In genomic region chr22:37955825-37956397, GRCh38 we compare ENCODE assay signal across 15 cellular contexts. TPM values are rescaled to one million over a fixed set of nuclear protein-coding genes. Genes with fewer than 3 reads are reported as not detected.
"Had no signal": no experiment of that assay in that cellular context is flagged by ENCODE, and none has a peak within 500 bp of the region (broad histone marks: within the 10 kb centered on the region; RNA-seq: fewer than 3 reads in every experiment).

No MANE protein-coding gene starts in this region.

RNA-seq across cellular contexts. Expression of gene C22orf23, which starts 2.5 kb away (rescaled TPM):
- total RNA-seq: activated naive CD4-positive, alpha-beta T cell treated with anti-CD3 and anti-CD28 coated beads for 36 hours; activated naive CD4-positive, alpha-beta T cell treated with anti-CD3 and anti-CD28 coated beads, Interleukin-2, amount 50 U/mL, for 72 hours; activated naive CD8-positive, alpha-beta T cell treated with anti-CD3 and anti-CD28 coated beads, Interleukin-2, amount 10 ng/mL, durations not matched to agents 7 days and 5 days; activated T-helper 1 cell treated with anti-CD3 and anti-CD28 coated beads, Interleukin-12 subunit alpha, Interleukin-12 subunit beta, Interleukin-2, Interleukin-4 antibody, amounts not matched to agents 30 ng/mL and 10 ng/mL and 1 ng/mL, durations not matched to agents 14 hours and 24 hours and 36 hours; activated T-helper 2 cell treated with anti-CD3 and anti-CD28 coated beads, Interferon-gamma antibody, Interleukin-2, Interleukin-4, amounts not matched to agents 10 μg/mL and 5 μg/mL and 100 μg/mL, durations not matched to agents 14 hours and 24 hours and 36 hours; aorta; ascending aorta; astrocyte; body of pancreas; bronchial epithelial cell had no signal

RNA-seq across cellular contexts. Expression of gene SOX10, which starts 28.4 kb away (rescaled TPM):
- total RNA-seq: activated naive CD4-positive, alpha-beta T cell treated with anti-CD3 and anti-CD28 coated beads for 36 hours; activated naive CD4-positive, alpha-beta T cell treated with anti-CD3 and anti-CD28 coated beads, Interleukin-2, amount 50 U/mL, for 72 hours; activated naive CD8-positive, alpha-beta T cell treated with anti-CD3 and anti-CD28 coated beads for 36 hours; activated naive CD8-positive, alpha-beta T cell treated with anti-CD3 and anti-CD28 coated beads, Interleukin-2, amount 10 ng/mL, durations not matched to agents 7 days and 5 days; activated T-cell treated with anti-CD3 and anti-CD28 coated beads, Interleukin-2, amount 50 U/mL, for 4 hours; activated T-cell treated with anti-CD3 and anti-CD28 coated beads, Interleukin-2, amount 50 U/mL, for 72 hours; activated T-helper 1 cell treated with anti-CD3 and anti-CD28 coated beads, Interleukin-12 subunit alpha, Interleukin-12 subunit beta, Interleukin-2, Interleukin-4 antibody, amounts not matched to agents 30 ng/mL and 10 ng/mL and 1 ng/mL, durations not matched to agents 14 hours and 24 hours and 36 hours; activated T-helper 17 cell treated with anti-CD3 and anti-CD28 coated beads, Interleukin-2, amount 50 U/mL, for 72 hours; activated T-helper 2 cell treated with anti-CD3 and anti-CD28 coated beads, Interferon-gamma antibody, Interleukin-2, Interleukin-4, amounts not matched to agents 10 μg/mL and 5 μg/mL and 100 μg/mL, durations not matched to agents 14 hours and 24 hours and 36 hours; bronchial epithelial cell had no signal
- polyA plus RNA-seq: cardiac muscle cell had no signal
